In genomic region chr1:19798486-19799232, GRCh38 we compare ENCODE assay signal across 1 cellular context.
TF ChIP-seq lines count a peak whose summit lies in the region.

No MANE protein-coding gene starts in this region.

TF ChIP-seq in IMR-90, 13 proteins besides CTCF, POLR2A, EP300 and RAD21 (continued from another document):
- no peak for TF ChIP-seq CEBPB (IDR thresholded peaks at IDR 0.05; ENCODE audit: low read depth, low read length)
- no peak for TF ChIP-seq MAFK (IDR thresholded peaks at IDR 0.05; ENCODE audit: low read depth, low read length)
